ENCODE assay signal across 23 cellular contexts in the genomic region with DNA sequence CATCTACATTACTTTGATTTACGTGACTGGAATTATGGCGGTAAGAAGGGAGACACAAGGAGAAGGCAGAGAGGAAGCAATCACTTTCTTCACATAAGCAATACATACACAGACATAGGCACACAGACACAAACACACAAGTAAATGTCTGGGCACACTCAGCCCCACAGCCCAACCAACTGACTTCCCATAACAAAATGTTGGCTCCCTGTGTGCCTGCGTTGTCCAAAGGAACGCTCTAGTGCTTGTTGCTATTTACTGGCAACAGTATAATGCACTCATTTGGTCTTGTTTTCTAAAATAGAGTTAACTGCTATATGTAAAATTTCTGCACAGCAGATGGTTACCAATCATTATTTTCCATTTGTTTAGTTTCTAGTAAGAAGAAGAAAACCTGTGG. TPM values are rescaled to one million over a fixed set of nuclear protein-coding genes. Genes with fewer than 3 reads are reported as not detected.
DNase-seq lines count a peak whose midpoint lies in the region; ATAC-seq and TF ChIP-seq lines count a peak whose summit lies in the region.
"Had no signal": no experiment of that assay in that cellular context is flagged by ENCODE, and none has a peak within 500 bp of the region (broad histone marks: within the 10 kb centered on the region; RNA-seq: fewer than 3 reads in every experiment).

No MANE protein-coding gene starts in this region.

- H3K9me3 ChIP-seq in cardiac muscle cell (ENCODE audit: low read depth) = no peaks in the 10 kb centered on the region
- no peaks in the 10 kb centered on the region for H3K9me3 ChIP-seq in prostate gland
- H3K9me3 ChIP-seq: Peyer's patch had no signal

- DNase-seq in cardiac muscle cell (ENCODE audit: low read depth in 1 of 2, low spot score in 1 of 2) (no peak), cardiac septum (ENCODE audit: low spot score) (no peak), inferior parietal cortex (ENCODE audit: extremely low spot score) (peak; percentile 46), pons (ENCODE audit: low spot score) (peak; percentile 38), prostate gland (ENCODE audit: low spot score) (no peak), coronary artery (ENCODE audit: low spot score) (no peak)
- no peak for DNase-seq in naive thymus-derived CD8-positive, alpha-beta T cell
- DNase-seq: AML-193; CD8-positive, alpha-beta T cell; DND-41; IMR-90; NCI-H1105; NCI-H146; NCI-H2081; NCI-H2171; NCI-H345; NCI-H524 treated with DMSO at 0.1 percent for 48 hours; NCI-H82; Peyer's patch had no signal

- no peak for ATAC-seq in naive thymus-derived CD8-positive, alpha-beta T cell
- ATAC-seq: CD8-positive, alpha-beta T cell; GM12878; HCT116 had no signal

- peaks cover 62% of the 10 kb centered on the region for H3K4me1 ChIP-seq in cardiac muscle cell (ENCODE audit: low read depth)
- H3K4me1 ChIP-seq in prostate gland (replicated peaks) = no peaks in the 10 kb centered on the region
- H3K4me1 ChIP-seq: Peyer's patch had no signal

- H3K36me3 ChIP-seq in cardiac muscle cell (no peaks in the 10 kb centered on the region), prostate gland (no peaks in the 10 kb centered on the region)
- H3K36me3 ChIP-seq: Peyer's patch had no signal

- intact Hi-C loops in cardiac septum (cut with DNase I) (no loop called here), prostate gland (cut with DNase I) (no loop called here)

- POLR2A ChIA-PET in naive thymus-derived CD8-positive, alpha-beta T cell (lab: Charles Lee) = no interaction called here

- H3K36me3 Mint-ChIP-seq in naive thymus-derived CD8-positive, alpha-beta T cell = no peaks in the 10 kb centered on the region
- H3K36me3 Mint-ChIP-seq: CD8-positive, alpha-beta T cell had no signal

- no peak overlapping the region for H3K4me3 Mint-ChIP-seq in naive thymus-derived CD8-positive, alpha-beta T cell
- H3K4me3 Mint-ChIP-seq: CD8-positive, alpha-beta T cell had no signal

- H3K27ac ChIP-seq in cardiac muscle cell = peak overlapping the region; percentile 64
- peak overlapping the region; percentile 39 for H3K27ac ChIP-seq in cingulate gyrus (ENCODE audit: low read depth, low read length)
- H3K27ac ChIP-seq in prostate gland = no peak overlapping the region
- H3K27ac ChIP-seq in coronary artery = no peak overlapping the region
- H3K27ac ChIP-seq: KMS-11, Peyer's patch had no signal

- H3K27me3 ChIP-seq in cardiac muscle cell (no peaks in the 10 kb centered on the region), prostate gland (replicated peaks; ENCODE audit: insufficient read depth) (no peaks in the 10 kb centered on the region)
- H3K27me3 ChIP-seq: Peyer's patch had no signal

- TF ChIP-seq CTCF in cardiac muscle cell (IDR thresholded peaks at IDR 0.05; ENCODE audit: low read depth, low read length) (no peak), prostate gland (IDR thresholded peaks at IDR 0.05) (no peak), coronary artery (IDR thresholded peaks at IDR 0.05) (no peak)

- H3K27ac Mint-ChIP-seq in naive thymus-derived CD8-positive, alpha-beta T cell = no peak overlapping the region
- H3K27ac Mint-ChIP-seq: CD8-positive, alpha-beta T cell had no signal

- no peak for TF ChIP-seq POLR2A in prostate gland (IDR thresholded peaks at IDR 0.05)

- 89% methylated on average over 4 of the region's 4 CpGs for WGBS in prostate gland

- H3K4me3 ChIP-seq in cardiac muscle cell = no peak overlapping the region
- H3K4me3 ChIP-seq in prostate gland = no peak overlapping the region
- no peak overlapping the region for H3K4me3 ChIP-seq in coronary artery
- H3K4me3 ChIP-seq: GM12878, Peyer's patch had no signal

- no peaks in the 10 kb centered on the region for H3K4me1 Mint-ChIP-seq in naive thymus-derived CD8-positive, alpha-beta T cell

- H3K9me3 Mint-ChIP-seq in naive thymus-derived CD8-positive, alpha-beta T cell = peaks cover 0 to 9% (median 2%) of the 10 kb centered on the region in 9 donors
- H3K9me3 Mint-ChIP-seq: CD8-positive, alpha-beta T cell had no signal

- H3K27me3 Mint-ChIP-seq in naive thymus-derived CD8-positive, alpha-beta T cell = peaks cover 0 to 2% (median 0%) of the 10 kb centered on the region in 5 donors

RNA-seq across cellular contexts. Expression of gene FIGN, which starts 16.5 kb away (rescaled TPM):
- total RNA-seq in cardiac muscle cell = 23.1 and 51.0 TPM in 2 replicates
- 12.6 and 26.8 TPM in 2 replicates for polyA plus RNA-seq in cardiac muscle cell
- total RNA-seq in cardiac septum = 16.4 TPM
- total RNA-seq in prostate gland = 1 to 10 TPM; 3.6 to 4.3 TPM
- total RNA-seq in naive thymus-derived CD8-positive, alpha-beta T cell = not detected
- not detected for polyA plus RNA-seq in naive thymus-derived CD8-positive, alpha-beta T cell
- total RNA-seq: CD8-positive, alpha-beta T cell had no signal

Comparison
In these comparisons a context has a peak if more than half of its experiments do, and no peak if none do; other contexts are left out.
1. DNase-seq: peak in inferior parietal cortex (single experiment) and pons (single experiment); none in cardiac muscle cell (0 of 2), cardiac septum (single experiment), prostate gland (single experiment), naive thymus-derived CD8-positive, alpha-beta T cell (0 of 10) and coronary artery (single experiment).
2. H3K27ac ChIP-seq: peak in cardiac muscle cell (single experiment) and cingulate gyrus (single experiment); none in prostate gland (0 of 2) and coronary artery (0 of 2).
3. RNA of gene FIGN, which starts 16.5 kb away (total RNA-seq): 23.1 to 51.0 TPM in cardiac muscle cell, 16.4 TPM in cardiac septum (single experiment) and 3.6 to 4.3 TPM in prostate gland; not detected in naive thymus-derived CD8-positive, alpha-beta T cell; every median in the first group is over 4 times any median in the second.